Comparison of ENCODE assay signal across 8 cellular contexts in genomic region chr2:10120158-10120937, GRCh38. TPM values are rescaled to one million over a fixed set of nuclear protein-coding genes. Genes with fewer than 3 reads are reported as not detected.
DNase-seq lines count a peak whose midpoint lies in the region; ATAC-seq and TF ChIP-seq lines count a peak whose summit lies in the region.

No MANE protein-coding gene starts in this region.

- no peaks in the 10 kb centered on the region for H3K27me3 ChIP-seq in SU-DHL-6 (ENCODE audit: low read length)

- H3K9ac ChIP-seq in SU-DHL-6 (ENCODE audit: low read length), result peak overlapping the region; percentile 87

- H3K4me3 ChIP-seq in SU-DHL-6 (ENCODE audit: insufficient read depth, low read length, poor library complexity, severe bottlenecking), result peak overlapping the region; percentile 81

- peak overlapping the region; percentile 97 for H3K27ac Mint-ChIP-seq in activated naive CD8-positive, alpha-beta T cell treated with anti-CD3 and anti-CD28 coated beads, Interleukin-2, amount 10 ng/mL, durations not matched to agents 7 days and 5 days
- peak overlapping the region; percentile 99 for H3K27ac Mint-ChIP-seq in progenitor cell of endocrine pancreas

- peak overlapping the region; percentile 99 for H3K4me3 Mint-ChIP-seq in activated naive CD8-positive, alpha-beta T cell treated with anti-CD3 and anti-CD28 coated beads, Interleukin-2, amount 10 ng/mL, durations not matched to agents 7 days and 5 days
- H3K4me3 Mint-ChIP-seq in progenitor cell of endocrine pancreas (ENCODE audit: low read depth), result peak overlapping the region; percentile 95

- POLR2A ChIA-PET in activated naive CD8-positive, alpha-beta T cell treated with anti-CD3 and anti-CD28 coated beads, Interleukin-2, amount 10 ng/mL, durations not matched to agents 7 days and 5 days (lab: Charles Lee), result interaction anchor here (0.7 to 2.4 kb wide), 7 partner anchors 7 to 327 kb away, joined by 3 to 7 read pairs (median 4); partner anchors contain the start of gene ODC1

- intact Hi-C loops in left cardiac atrium (cut with DNase I), result loop anchor here in 1 of 2 donors (5.0 kb wide), 1 partner anchor 317 kb away; no protein-coding TSS in a partner anchor

- peak; percentile 65 for ATAC-seq in HG02852 (IDR thresholded peaks at IDR 0.05; ENCODE audit: unreplicated experiment)
- ATAC-seq in activated naive CD8-positive, alpha-beta T cell treated with anti-CD3 and anti-CD28 coated beads, Interleukin-2, amount 10 ng/mL, durations not matched to agents 7 days and 5 days (ENCODE audit: low read depth), result peak; percentile 61
- peak; percentile 91 to 94 for ATAC-seq in left cardiac atrium

- H4K20me1 ChIP-seq in SU-DHL-6 (ENCODE audit: low read depth, low read length), result peaks cover 12% of the 10 kb centered on the region

- H3K27ac ChIP-seq in SU-DHL-6 (ENCODE audit: low read depth, low read length), result peak overlapping the region; percentile 90

- in situ Hi-C loops in GM13976 (cut with MboI; ENCODE audit: low sequenced_read_pairs, unreplicated experiment), result loop anchor here (10.0 kb wide), 1 partner anchor 294 kb away; no protein-coding TSS in a partner anchor

- peaks cover 31% of the 10 kb centered on the region for H3K4me1 Mint-ChIP-seq in activated naive CD8-positive, alpha-beta T cell treated with anti-CD3 and anti-CD28 coated beads, Interleukin-2, amount 10 ng/mL, durations not matched to agents 7 days and 5 days
- H3K4me1 Mint-ChIP-seq in progenitor cell of endocrine pancreas (ENCODE audit: low read depth), result peaks cover 24% of the 10 kb centered on the region

- no peaks in the 10 kb centered on the region for H3K9me3 Mint-ChIP-seq in activated naive CD8-positive, alpha-beta T cell treated with anti-CD3 and anti-CD28 coated beads, Interleukin-2, amount 10 ng/mL, durations not matched to agents 7 days and 5 days
- H3K9me3 Mint-ChIP-seq in progenitor cell of endocrine pancreas (ENCODE audit: low read depth), result no peaks in the 10 kb centered on the region

- peaks cover 32% of the 10 kb centered on the region for H3F3A ChIP-seq in SU-DHL-6 (ENCODE audit: insufficient read depth)

- no peak for TF ChIP-seq CTCF in GM13976 (IDR thresholded peaks at IDR 0.05; ENCODE audit: borderline replicate concordance, control extremely low read depth, extremely low read depth, insufficient read depth, missing control alignments)
- no peak for TF ChIP-seq CTCF in SU-DHL-6 (IDR thresholded peaks at IDR 0.05; ENCODE audit: insufficient read depth, low read length, poor library complexity, severe bottlenecking)
- TF ChIP-seq CTCF in progenitor cell of endocrine pancreas (IDR thresholded peaks at IDR 0.05; ENCODE audit: unreplicated experiment), result no peak

- H3K36me3 Mint-ChIP-seq in activated naive CD8-positive, alpha-beta T cell treated with anti-CD3 and anti-CD28 coated beads, Interleukin-2, amount 10 ng/mL, durations not matched to agents 7 days and 5 days, result peaks cover 27% of the 10 kb centered on the region
- peaks cover 5% of the 10 kb centered on the region for H3K36me3 Mint-ChIP-seq in progenitor cell of endocrine pancreas (ENCODE audit: insufficient read depth)

- H3K36me3 ChIP-seq in SU-DHL-6 (ENCODE audit: low read length), result peaks cover 22% of the 10 kb centered on the region

- peak overlapping the region; percentile 40 for H2AFZ ChIP-seq in SU-DHL-6 (ENCODE audit: low read depth, low read length, severe bottlenecking)

- no peaks in the 10 kb centered on the region for H3K27me3 Mint-ChIP-seq in activated naive CD8-positive, alpha-beta T cell treated with anti-CD3 and anti-CD28 coated beads, Interleukin-2, amount 10 ng/mL, durations not matched to agents 7 days and 5 days
- H3K27me3 Mint-ChIP-seq in progenitor cell of endocrine pancreas, result peaks cover 3% of the 10 kb centered on the region

- peak overlapping the region; percentile 86 for H3K4me2 ChIP-seq in SU-DHL-6 (ENCODE audit: low read depth, low read length, poor library complexity, severe bottlenecking)

- no peaks in the 10 kb centered on the region for H3K9me2 ChIP-seq in SU-DHL-6 (replicated peaks; ENCODE audit: insufficient read depth, low read length)

- H3K9me3 ChIP-seq in SU-DHL-6 (ENCODE audit: insufficient read depth, low read length), result no peaks in the 10 kb centered on the region

- DNase-seq in GM13976 (ENCODE audit: low spot score) (peak; percentile 94), NCI-H1436 (lab: John Stamatoyannopoulos, UW) (peak; percentile 89), left cardiac atrium (peak; percentile 96), progenitor cell of endocrine pancreas (ENCODE audit: low spot score, unreplicated experiment) (peak; percentile 87), ureter (ENCODE audit: low spot score) (peak; percentile 94)
- DNase-seq in activated naive CD8-positive, alpha-beta T cell treated with anti-CD3 and anti-CD28 coated beads, Interleukin-2, amount 10 ng/mL, durations not matched to agents 7 days and 5 days, result peak; percentile 96

- H3K79me2 ChIP-seq in SU-DHL-6 (ENCODE audit: insufficient read depth, low read length), result peaks cover 46% of the 10 kb centered on the region

RNA-seq across cellular contexts. Expression of gene RRM2, which starts 2.2 kb away (rescaled TPM):
- 100 to 1,000 TPM; 320 to 355 TPM for total RNA-seq in activated naive CD8-positive, alpha-beta T cell treated with anti-CD3 and anti-CD28 coated beads, Interleukin-2, amount 10 ng/mL, durations not matched to agents 7 days and 5 days
- total RNA-seq in left cardiac atrium (1 to 10 TPM; 1.0 to 6.1 TPM), progenitor cell of endocrine pancreas (70.3 and 79.8 TPM in 2 replicates), ureter (2.2 TPM)

RNA-seq across cellular contexts. Expression of gene CYS1, which starts 40.1 kb away (rescaled TPM):
- total RNA-seq in activated naive CD8-positive, alpha-beta T cell treated with anti-CD3 and anti-CD28 coated beads, Interleukin-2, amount 10 ng/mL, durations not matched to agents 7 days and 5 days, result under 1 TPM; 0.11 to 0.14 TPM
- total RNA-seq in left cardiac atrium (1 to 10 TPM; 3.5 to 4.1 TPM), progenitor cell of endocrine pancreas (2.3 and 2.5 TPM in 2 replicates), ureter (4.0 TPM)

Comparison
In these comparisons a context has a peak if more than half of its experiments do, and no peak if none do; other contexts are left out.
1. Peak in every context shown above with its lines: DNase-seq, ATAC-seq, H3K4me3 ChIP-seq and H3K27ac ChIP-seq.
2. RNA of gene RRM2, which starts 2.2 kb away (total RNA-seq): 320 to 355 TPM in activated naive CD8-positive, alpha-beta T cell treated with anti-CD3 and anti-CD28 coated beads, Interleukin-2, amount 10 ng/mL, durations not matched to agents 7 days and 5 days and 70.3 to 79.8 TPM in progenitor cell of endocrine pancreas; 1.0 to 6.1 TPM in left cardiac atrium and 2.2 TPM in ureter (single experiment); every median in the first group is over 10 times any median in the second.